In genomic region chr19:2260341-2260751, GRCh38 we compare ENCODE assay signal across 14 cellular contexts. TPM values are rescaled to one million over a fixed set of nuclear protein-coding genes. Genes with fewer than 3 reads are reported as not detected.
A peak's percentile ranks its signal among the peaks of the same experiment; 100 is the strongest.
DNase-seq lines count a peak whose midpoint lies in the region; ATAC-seq, FAIRE-seq and TF ChIP-seq lines count a peak whose summit lies in the region.
"Had no signal": no experiment of that assay in that cellular context is flagged by ENCODE, and none has a peak within 500 bp of the region (broad histone marks: within the 10 kb centered on the region; RNA-seq: fewer than 3 reads in every experiment).

No MANE protein-coding gene starts in this region.

- H3K36me3 ChIP-seq in HepG2 (replicated peaks in 1 of 2; ENCODE audit: control insufficient read depth in 1 of 2, insufficient read depth in 2 of 2, low read length in 2 of 2) (no peaks in the 10 kb centered on the region), right lobe of liver (no peaks in the 10 kb centered on the region), SU-DHL-6 (ENCODE audit: low read length) (no peaks in the 10 kb centered on the region), pancreas (no peaks in the 10 kb centered on the region)

- H3K27me3 ChIP-seq in HepG2 (ENCODE audit: control insufficient read depth in 1 of 2, insufficient read depth in 2 of 2, low read length in 2 of 2) (peaks cover 3 to 5% of the 10 kb centered on the region in 2 experiments; a peak in 3 of 5 replicates), right lobe of liver (no peaks in the 10 kb centered on the region), SU-DHL-6 (ENCODE audit: low read length) (no peaks in the 10 kb centered on the region), pancreas (no peaks in the 10 kb centered on the region)

- H4K20me1 ChIP-seq in HepG2 (ENCODE audit: insufficient read depth, low read length) = no peaks in the 10 kb centered on the region
- H4K20me1 ChIP-seq in SU-DHL-6 (ENCODE audit: low read depth, low read length) = no peaks in the 10 kb centered on the region

- WGBS in HepG2 (ENCODE audit: low lambda C conversion rate) = 32% methylated on average over 10 of the region's 10 CpGs
- 69% methylated on average over 10 of the region's 10 CpGs for WGBS in right lobe of liver (ENCODE audit: insufficient coverage, low coverage, low lambda C conversion rate, missing lambda C conversion rate)
- WGBS in pancreas, 2 donors = 81 to 85% methylated on average over 10 of the region's 10 CpGs

- POLR2A ChIA-PET in HepG2 (lab: Yijun Ruan, JAX) = interaction anchor here (1.8 to 5.2 kb wide), 3 partner anchors 10 to 48 kb away, joined by 5 to 35 read pairs (median 10); no protein-coding TSS in a partner anchor

- FAIRE-seq in HepG2 (lab: Jason Lieb, UNC) = no peak
- no peak for FAIRE-seq in pancreas (lab: Jason Lieb, UNC)
- FAIRE-seq: RCC 7860 had no signal

- DNase-seq in HepG2 (ENCODE audit: low spot score) (no peak), right lobe of liver (no peak), fibroblast of peridontal ligament (ENCODE audit: extremely low read depth) (peak; percentile 42), pancreas (no peak), NCI-H748 (lab: John Stamatoyannopoulos, UW; ENCODE audit: unreplicated experiment) (no peak), epidermal melanocyte (ENCODE audit: insufficient read length, low spot score) (no peak), NCI-H510A (lab: John Stamatoyannopoulos, UW) (no peak)
- DNase-seq: activated CD4-positive, CD25-positive, alpha-beta regulatory T cell; NCI-H187 treated with DMSO at 0.1 percent for 48 hours had no signal

- intact Hi-C loops in HepG2 (cut with micrococcal nuclease; ENCODE audit: unreplicated experiment) = no loop called here
- intact Hi-C loops in right lobe of liver (cut with DNase I) = no loop called here
- intact Hi-C loops in pancreas (cut with DNase I) = no loop called here

- CTCF ChIA-PET in HepG2 (lab: Yijun Ruan, JAX; ENCODE audit: low intra/inter-chr PET ratio, low total read pairs) = no interaction called here

- H3K9me2 ChIP-seq in SU-DHL-6 (replicated peaks; ENCODE audit: insufficient read depth, low read length) = no peaks in the 10 kb centered on the region

- H3K79me2 ChIP-seq in HepG2 (ENCODE audit: insufficient read depth, low read length) (no peaks in the 10 kb centered on the region), SU-DHL-6 (ENCODE audit: insufficient read depth, low read length) (no peaks in the 10 kb centered on the region)

- TF ChIP-seq CTCF in HepG2 (CRISPR knock-in tag; IDR thresholded peaks at IDR 0.05) (no peak), right lobe of liver (IDR thresholded peaks at IDR 0.05) (no peak), SU-DHL-6 (IDR thresholded peaks at IDR 0.05; ENCODE audit: insufficient read depth, low read length, poor library complexity, severe bottlenecking) (no peak), pancreas (IDR thresholded peaks at IDR 0.05) (no peak)

- H3K4me1 ChIP-seq in HepG2 (ENCODE audit: insufficient read depth, low read length) (peaks cover 54% of the 10 kb centered on the region), right lobe of liver (no peaks in the 10 kb centered on the region), pancreas (no peaks in the 10 kb centered on the region)

- H3K4me2 ChIP-seq in HepG2 (ENCODE audit: low read depth, low read length) (peak overlapping the region; percentile 39; the same call in 1 of the 2 replicates), SU-DHL-6 (ENCODE audit: low read depth, low read length, poor library complexity, severe bottlenecking) (peak overlapping the region; percentile 26)
- H3K4me2 ChIP-seq: smooth muscle cell had no signal

- H3F3A ChIP-seq in SU-DHL-6 (ENCODE audit: insufficient read depth) = peaks cover 33% of the 10 kb centered on the region

- no peak for TF ChIP-seq POLR2A in HepG2 (IDR thresholded peaks at IDR 0.05; ENCODE audit: insufficient read depth in 1 of 2, low read depth in 2 of 2, low read length in 2 of 2)
- TF ChIP-seq POLR2A in right lobe of liver (IDR thresholded peaks at IDR 0.05) = no peak

- TF ChIP-seq RAD21 in HepG2 (CRISPR knock-in tag; IDR thresholded peaks at IDR 0.05) = no peak

- H3K9me3 ChIP-seq in HepG2 (ENCODE audit: low read length) (no peaks in the 10 kb centered on the region), right lobe of liver (no peaks in the 10 kb centered on the region), SU-DHL-6 (ENCODE audit: insufficient read depth, low read length) (no peaks in the 10 kb centered on the region), pancreas (no peaks in the 10 kb centered on the region)

- H3K9ac ChIP-seq in HepG2 (ENCODE audit: insufficient read depth, low read depth, low read length) (no peak overlapping the region), SU-DHL-6 (ENCODE audit: low read length) (no peak overlapping the region)

- BruUV-seq in HepG2 (replicated peaks; lab: Mats Ljungman, UMichigan) = no TSS peak

- TF ChIP-seq EP300 in HepG2 (IDR thresholded peaks at IDR 0.05; ENCODE audit: low read depth in 2 of 2, low read length in 2 of 2) = no peak
- TF ChIP-seq EP300 in HepG2 (CRISPR knock-in tag; IDR thresholded peaks at IDR 0.05; ENCODE audit: borderline replicate concordance) = no peak

- in situ Hi-C loops in HepG2 (cut with HindIII; ENCODE audit: extremely low pct_ligation_motif_present, low pct_unique_long_range_greater_than_20kb) = no loop called here

- H3K4me3 ChIP-seq in HepG2 (replicated peaks in 1 of 3; ENCODE audit: insufficient read depth in 1 of 3, low read depth in 2 of 3, low read length in 3 of 3) = no peak overlapping the region
- H3K4me3 ChIP-seq in right lobe of liver = no peak overlapping the region
- H3K4me3 ChIP-seq in SU-DHL-6 (ENCODE audit: insufficient read depth, low read length, poor library complexity, severe bottlenecking) = no peak overlapping the region
- H3K4me3 ChIP-seq in pancreas = no peak overlapping the region
- H3K4me3 ChIP-seq: smooth muscle cell had no signal

- H3K27ac ChIP-seq in HepG2 (ENCODE audit: extremely low read length, insufficient read depth, low read length) = no peak overlapping the region
- H3K27ac ChIP-seq in right lobe of liver = no peak overlapping the region
- H3K27ac ChIP-seq in SU-DHL-6 (ENCODE audit: low read depth, low read length) = peak overlapping the region; percentile 45
- no peak overlapping the region for H3K27ac ChIP-seq in pancreas
- H3K27ac ChIP-seq: HL-60 had no signal

- H2AFZ ChIP-seq in HepG2 (ENCODE audit: low read length) (no peak overlapping the region), SU-DHL-6 (ENCODE audit: low read depth, low read length, severe bottlenecking) (no peak overlapping the region)

- ATAC-seq in HepG2 (no peak), right lobe of liver (no peak), pancreas (no peak)

RNA-seq across cellular contexts. Expression of gene JSRP1, which starts 4.1 kb away (rescaled TPM):
- total RNA-seq in HepG2 (2016; rRNA removed; fragmentation: Illumina TruSeq; extraction: Trizol) = 0.38 and 0.73 TPM in 2 replicates
- 1.1 TPM in 2 replicates for total RNA-seq in HepG2 (2016; cell fraction: cytosol; rRNA removed; fragmentation: Illumina TruSeq; extraction: Trizol; ENCODE audit: low read depth)
- total RNA-seq in HepG2 (2016; cell fraction: insoluble cytoplasmic fraction; rRNA removed; fragmentation: Illumina TruSeq; extraction: Trizol) = 0.54 and 0.56 TPM in 2 replicates
- total RNA-seq in HepG2 (2016; cell fraction: membrane; rRNA removed; fragmentation: Illumina TruSeq; extraction: Trizol) = 0.96 and 1.2 TPM in 2 replicates
- total RNA-seq in HepG2 (2016; cell fraction: nucleus; rRNA removed; fragmentation: Illumina TruSeq; extraction: Trizol) = 0.40 and 0.69 TPM in 2 replicates
- 0.16 and 0.39 TPM in 2 replicates for polyA plus RNA-seq in HepG2 (2011; rRNA removed)
- 0.27 and 0.36 TPM in 2 replicates for polyA plus RNA-seq in HepG2 (2011; cell fraction: cytosol; rRNA removed)
- 0.29 TPM in 1 of 2 replicates, not detected in the other for polyA plus RNA-seq in HepG2 (2011; cell fraction: nucleus; rRNA removed)
- 0.41 and 0.44 TPM in 2 replicates for polyA plus RNA-seq in HepG2 (2012)
- 0.88 and 1.2 TPM in 2 replicates for polyA plus RNA-seq in HepG2 (2016; cell fraction: cytosol; fragmentation: Illumina TruSeq; extraction: Trizol; ENCODE audit: low read depth)
- 0.73 and 0.80 TPM in 2 replicates for polyA plus RNA-seq in HepG2 (2016; cell fraction: insoluble cytoplasmic fraction; fragmentation: Illumina TruSeq; extraction: Trizol; ENCODE audit: low read depth)
- polyA plus RNA-seq in HepG2 (2016; cell fraction: membrane; fragmentation: Illumina TruSeq; extraction: Trizol; ENCODE audit: low read depth) = 0.84 and 1.0 TPM in 2 replicates
- polyA plus RNA-seq in HepG2 (2016; cell fraction: nucleus; fragmentation: Illumina TruSeq; extraction: Trizol; ENCODE audit: insufficient read depth, low read depth) = 0.57 and 0.95 TPM in 2 replicates
- not detected in 2 replicates for polyA minus RNA-seq in HepG2 (2011; rRNA and poly(A)+ RNA removed; ENCODE audit: low replicate concordance)
- not detected in 2 replicates for polyA minus RNA-seq in HepG2 (2011; cell fraction: cytosol; rRNA and poly(A)+ RNA removed)
- polyA minus RNA-seq in HepG2 (2011; cell fraction: nucleus; rRNA and poly(A)+ RNA removed) = not detected in 2 replicates
- under 1 TPM in 3 of 6 experiments, not detected in 3; 0.28 to 0.81 (median 0.42) TPM for total RNA-seq in right lobe of liver
- 1 to 10 TPM in 1 of 6 donors, under 1 TPM in 3, not detected in 2; 0.29 to 1.1 (median 0.80) TPM for total RNA-seq in pancreas
- polyA plus RNA-seq in pancreas = 1 to 10 TPM; 3.2 to 4.0 TPM
- total RNA-seq: dermis microvascular lymphatic vessel endothelial cell, smooth muscle cell had no signal
- polyA plus RNA-seq: smooth muscle cell had no signal

RNA-seq across cellular contexts. Expression of gene AMH, which starts 11.2 kb away (rescaled TPM):
- total RNA-seq in HepG2 (2016; rRNA removed; fragmentation: Illumina TruSeq; extraction: Trizol) = 0.18 TPM in 1 of 2 replicates, not detected in the other
- not detected in 2 replicates for total RNA-seq in HepG2 (2016; cell fraction: cytosol; rRNA removed; fragmentation: Illumina TruSeq; extraction: Trizol; ENCODE audit: low read depth)
- total RNA-seq in HepG2 (2016; cell fraction: insoluble cytoplasmic fraction; rRNA removed; fragmentation: Illumina TruSeq; extraction: Trizol) = not detected in 2 replicates
- 0.09 TPM in 1 of 2 replicates, not detected in the other for total RNA-seq in HepG2 (2016; cell fraction: membrane; rRNA removed; fragmentation: Illumina TruSeq; extraction: Trizol)
- not detected in 2 replicates for total RNA-seq in HepG2 (2016; cell fraction: nucleus; rRNA removed; fragmentation: Illumina TruSeq; extraction: Trizol)
- polyA plus RNA-seq in HepG2 (2011; rRNA removed) = 0.03 and 0.04 TPM in 2 replicates
- polyA plus RNA-seq in HepG2 (2011; cell fraction: cytosol; rRNA removed) = 0.05 TPM in 1 of 2 replicates, not detected in the other
- 1.2 and 2.0 TPM in 2 replicates for polyA plus RNA-seq in HepG2 (2011; cell fraction: nucleus; rRNA removed)
- 0.08 TPM in 1 of 2 replicates, not detected in the other for polyA plus RNA-seq in HepG2 (2012)
- 0.06 TPM in 1 of 2 replicates, not detected in the other for polyA plus RNA-seq in HepG2 (2016; cell fraction: cytosol; fragmentation: Illumina TruSeq; extraction: Trizol; ENCODE audit: low read depth)
- not detected in 2 replicates for polyA plus RNA-seq in HepG2 (2016; cell fraction: insoluble cytoplasmic fraction; fragmentation: Illumina TruSeq; extraction: Trizol; ENCODE audit: low read depth)
- polyA plus RNA-seq in HepG2 (2016; cell fraction: membrane; fragmentation: Illumina TruSeq; extraction: Trizol; ENCODE audit: low read depth) = not detected in 2 replicates
- 0.51 TPM in 2 replicates for polyA plus RNA-seq in HepG2 (2016; cell fraction: nucleus; fragmentation: Illumina TruSeq; extraction: Trizol; ENCODE audit: insufficient read depth, low read depth)
- polyA minus RNA-seq in HepG2 (2011; rRNA and poly(A)+ RNA removed; ENCODE audit: low replicate concordance) = 0.48 and 1.0 TPM in 2 replicates
- polyA minus RNA-seq in HepG2 (2011; cell fraction: cytosol; rRNA and poly(A)+ RNA removed) = not detected in 2 replicates
- polyA minus RNA-seq in HepG2 (2011; cell fraction: nucleus; rRNA and poly(A)+ RNA removed) = 0.62 TPM in 1 of 2 replicates, not detected in the other
- total RNA-seq in right lobe of liver = 1 to 10 TPM in 1 of 6 experiments, under 1 TPM in 5; 0.24 to 1.2 (median 0.59) TPM
- total RNA-seq in pancreas = 1 to 10 TPM; 1.4 to 4.1 (median 1.7) TPM
- 1 to 10 TPM; 8.9 to 9.5 TPM for polyA plus RNA-seq in pancreas

RNA-seq across cellular contexts. Expression of gene PEAK3, which starts 21.6 kb away (rescaled TPM):
- total RNA-seq in HepG2 (2016; rRNA removed; fragmentation: Illumina TruSeq; extraction: Trizol) (not detected in 2 replicates), right lobe of liver (under 1 TPM; 0.07 to 0.49 (median 0.36) TPM), pancreas (under 1 TPM in 4 of 6 donors, not detected in 2; 0.13 to 0.81 (median 0.35) TPM)
- not detected in 2 replicates for total RNA-seq in HepG2 (2016; cell fraction: cytosol; rRNA removed; fragmentation: Illumina TruSeq; extraction: Trizol; ENCODE audit: low read depth)
- total RNA-seq in HepG2 (2016; cell fraction: insoluble cytoplasmic fraction; rRNA removed; fragmentation: Illumina TruSeq; extraction: Trizol) = not detected in 2 replicates
- not detected in 2 replicates for total RNA-seq in HepG2 (2016; cell fraction: membrane; rRNA removed; fragmentation: Illumina TruSeq; extraction: Trizol)
- not detected in 2 replicates for total RNA-seq in HepG2 (2016; cell fraction: nucleus; rRNA removed; fragmentation: Illumina TruSeq; extraction: Trizol)
- polyA plus RNA-seq in HepG2 (2011; rRNA removed) (not detected in 2 replicates), pancreas (under 1 TPM; 0.04 to 0.07 TPM)
- polyA plus RNA-seq in HepG2 (2011; cell fraction: cytosol; rRNA removed) = not detected in 2 replicates
- not detected in 2 replicates for polyA plus RNA-seq in HepG2 (2011; cell fraction: nucleus; rRNA removed)
- not detected in 2 replicates for polyA plus RNA-seq in HepG2 (2012)
- not detected in 2 replicates for polyA plus RNA-seq in HepG2 (2016; cell fraction: cytosol; fragmentation: Illumina TruSeq; extraction: Trizol; ENCODE audit: low read depth)
- not detected in 2 replicates for polyA plus RNA-seq in HepG2 (2016; cell fraction: insoluble cytoplasmic fraction; fragmentation: Illumina TruSeq; extraction: Trizol; ENCODE audit: low read depth)
- polyA plus RNA-seq in HepG2 (2016; cell fraction: membrane; fragmentation: Illumina TruSeq; extraction: Trizol; ENCODE audit: low read depth) = not detected in 2 replicates
- not detected in 2 replicates for polyA plus RNA-seq in HepG2 (2016; cell fraction: nucleus; fragmentation: Illumina TruSeq; extraction: Trizol; ENCODE audit: insufficient read depth, low read depth)
- not detected in 2 replicates for polyA minus RNA-seq in HepG2 (2011; rRNA and poly(A)+ RNA removed; ENCODE audit: low replicate concordance)
- polyA minus RNA-seq in HepG2 (2011; cell fraction: cytosol; rRNA and poly(A)+ RNA removed) = not detected in 2 replicates
- not detected in 2 replicates for polyA minus RNA-seq in HepG2 (2011; cell fraction: nucleus; rRNA and poly(A)+ RNA removed)
- total RNA-seq: smooth muscle cell had no signal

RNA-seq across cellular contexts. Expression of gene SF3A2, which starts 23.7 kb away (rescaled TPM):
- total RNA-seq in HepG2 (2016; rRNA removed; fragmentation: Illumina TruSeq; extraction: Trizol) = 8.8 and 10.1 TPM in 2 replicates
- total RNA-seq in HepG2 (2016; cell fraction: cytosol; rRNA removed; fragmentation: Illumina TruSeq; extraction: Trizol; ENCODE audit: low read depth) = 11.7 and 13.9 TPM in 2 replicates
- 8.6 and 13.2 TPM in 2 replicates for total RNA-seq in HepG2 (2016; cell fraction: insoluble cytoplasmic fraction; rRNA removed; fragmentation: Illumina TruSeq; extraction: Trizol)
- 13.1 and 15.2 TPM in 2 replicates for total RNA-seq in HepG2 (2016; cell fraction: membrane; rRNA removed; fragmentation: Illumina TruSeq; extraction: Trizol)
- 16.1 and 17.8 TPM in 2 replicates for total RNA-seq in HepG2 (2016; cell fraction: nucleus; rRNA removed; fragmentation: Illumina TruSeq; extraction: Trizol)
- polyA plus RNA-seq in HepG2 (2011; rRNA removed) = 7.9 and 8.6 TPM in 2 replicates
- 6.1 and 7.3 TPM in 2 replicates for polyA plus RNA-seq in HepG2 (2011; cell fraction: cytosol; rRNA removed)
- polyA plus RNA-seq in HepG2 (2011; cell fraction: nucleus; rRNA removed) = 34.7 and 47.7 TPM in 2 replicates
- polyA plus RNA-seq in HepG2 (2012) = 34.0 and 34.2 TPM in 2 replicates
- 12.1 and 13.8 TPM in 2 replicates for polyA plus RNA-seq in HepG2 (2016; cell fraction: cytosol; fragmentation: Illumina TruSeq; extraction: Trizol; ENCODE audit: low read depth)
- 18.7 and 31.5 TPM in 2 replicates for polyA plus RNA-seq in HepG2 (2016; cell fraction: insoluble cytoplasmic fraction; fragmentation: Illumina TruSeq; extraction: Trizol; ENCODE audit: low read depth)
- 17.7 and 21.0 TPM in 2 replicates for polyA plus RNA-seq in HepG2 (2016; cell fraction: membrane; fragmentation: Illumina TruSeq; extraction: Trizol; ENCODE audit: low read depth)
- 46.1 and 47.0 TPM in 2 replicates for polyA plus RNA-seq in HepG2 (2016; cell fraction: nucleus; fragmentation: Illumina TruSeq; extraction: Trizol; ENCODE audit: insufficient read depth, low read depth)
- 20.0 and 24.2 TPM in 2 replicates for polyA minus RNA-seq in HepG2 (2011; rRNA and poly(A)+ RNA removed; ENCODE audit: low replicate concordance)
- 16.0 and 20.6 TPM in 2 replicates for polyA minus RNA-seq in HepG2 (2011; cell fraction: cytosol; rRNA and poly(A)+ RNA removed)
- 34.1 and 34.2 TPM in 2 replicates for polyA minus RNA-seq in HepG2 (2011; cell fraction: nucleus; rRNA and poly(A)+ RNA removed)
- total RNA-seq in right lobe of liver = 10 to 100 TPM; 14.0 to 22.1 (median 19.1) TPM
- total RNA-seq in pancreas = 10 to 100 TPM; 25.0 to 36.1 (median 29.6) TPM
- polyA plus RNA-seq in pancreas = 10 to 100 TPM; 39.2 to 64.0 TPM

RNA-seq across cellular contexts. Expression of gene PLEKHJ1, which starts 24.2 kb away (rescaled TPM):
- total RNA-seq in HepG2 (2016; rRNA removed; fragmentation: Illumina TruSeq; extraction: Trizol) (108 and 130 TPM in 2 replicates), right lobe of liver (10 to 100 TPM; 24.4 to 49.3 (median 28.6) TPM), pancreas (10 to 100 TPM; 34.3 to 50.8 (median 39.6) TPM)
- total RNA-seq in HepG2 (2016; cell fraction: cytosol; rRNA removed; fragmentation: Illumina TruSeq; extraction: Trizol; ENCODE audit: low read depth) = 129 and 146 TPM in 2 replicates
- 99.2 and 143 TPM in 2 replicates for total RNA-seq in HepG2 (2016; cell fraction: insoluble cytoplasmic fraction; rRNA removed; fragmentation: Illumina TruSeq; extraction: Trizol)
- total RNA-seq in HepG2 (2016; cell fraction: membrane; rRNA removed; fragmentation: Illumina TruSeq; extraction: Trizol) = 198 and 217 TPM in 2 replicates
- 72.7 and 85.2 TPM in 2 replicates for total RNA-seq in HepG2 (2016; cell fraction: nucleus; rRNA removed; fragmentation: Illumina TruSeq; extraction: Trizol)
- polyA plus RNA-seq in HepG2 (2011; rRNA removed) (70.5 and 89.7 TPM in 2 replicates), pancreas (100 to 1,000 TPM in 1 of 2 donors, 10 to 100 TPM in 1; 90.8 to 101 TPM)
- polyA plus RNA-seq in HepG2 (2011; cell fraction: cytosol; rRNA removed) = 94.0 and 125 TPM in 2 replicates
- polyA plus RNA-seq in HepG2 (2011; cell fraction: nucleus; rRNA removed) = 130 and 144 TPM in 2 replicates
- 41.8 and 57.9 TPM in 2 replicates for polyA plus RNA-seq in HepG2 (2012)
- 147 and 176 TPM in 2 replicates for polyA plus RNA-seq in HepG2 (2016; cell fraction: cytosol; fragmentation: Illumina TruSeq; extraction: Trizol; ENCODE audit: low read depth)
- 97.4 and 103 TPM in 2 replicates for polyA plus RNA-seq in HepG2 (2016; cell fraction: insoluble cytoplasmic fraction; fragmentation: Illumina TruSeq; extraction: Trizol; ENCODE audit: low read depth)
- polyA plus RNA-seq in HepG2 (2016; cell fraction: membrane; fragmentation: Illumina TruSeq; extraction: Trizol; ENCODE audit: low read depth) = 170 and 175 TPM in 2 replicates
- 156 and 163 TPM in 2 replicates for polyA plus RNA-seq in HepG2 (2016; cell fraction: nucleus; fragmentation: Illumina TruSeq; extraction: Trizol; ENCODE audit: insufficient read depth, low read depth)
- 33.4 and 58.0 TPM in 2 replicates for polyA minus RNA-seq in HepG2 (2011; rRNA and poly(A)+ RNA removed; ENCODE audit: low replicate concordance)
- 18.1 and 22.7 TPM in 2 replicates for polyA minus RNA-seq in HepG2 (2011; cell fraction: cytosol; rRNA and poly(A)+ RNA removed)
- polyA minus RNA-seq in HepG2 (2011; cell fraction: nucleus; rRNA and poly(A)+ RNA removed) = 23.2 and 28.0 TPM in 2 replicates
